20 cellular contexts compared by ENCODE assay signal in genomic region chr2:63696496-63696895, GRCh38.
"Had no signal": no experiment of that assay in that cellular context is flagged by ENCODE, and none has a peak within 500 bp of the region (broad histone marks: within the 10 kb centered on the region; RNA-seq: fewer than 3 reads in every experiment).

No MANE protein-coding gene starts in this region.

- H3K9me3 Mint-ChIP-seq: activated CD4-positive, alpha-beta T cell treated with anti-CD3 and anti-CD28 coated beads, Interleukin-2, amount 10 ng/mL, durations not matched to agents 7 days and 5 days; activated naive CD4-positive, alpha-beta T cell treated with anti-CD3 and anti-CD28 coated beads, Interleukin-2, amount 50 U/mL, for 72 hours; activated T-cell treated with anti-CD3 and anti-CD28 coated beads, Interleukin-2, amount 50 U/mL, for 72 hours; naive thymus-derived CD8-positive, alpha-beta T cell had no signal

- H3K27me3 Mint-ChIP-seq: brain; naive thymus-derived CD8-positive, alpha-beta T cell; stimulated activated naive B cell treated with anti-CD40 and anti-IgM and Interleukin-4, amounts not matched to agents 10 μg/mL and 1 μg/mL and 100 μg/mL, for 72 hours had no signal

- ATAC-seq: activated naive CD4-positive, alpha-beta T cell treated with anti-CD3 and anti-CD28 coated beads, Interleukin-2, amount 50 U/mL, for 72 hours; activated T-cell treated with anti-CD3 and anti-CD28 coated beads, Interleukin-2, amount 50 U/mL, for 72 hours; foreskin keratinocyte; mucosa of descending colon; naive thymus-derived CD8-positive, alpha-beta T cell; pancreas; stimulated activated naive B cell treated with anti-CD40 and anti-IgM and Interleukin-4, amounts not matched to agents 10 μg/mL and 1 μg/mL and 100 μg/mL, for 72 hours had no signal

- H3K27ac Mint-ChIP-seq: activated CD4-positive, alpha-beta T cell treated with anti-CD3 and anti-CD28 coated beads, Interleukin-2, amount 10 ng/mL, durations not matched to agents 7 days and 5 days; activated naive CD4-positive, alpha-beta T cell treated with anti-CD3 and anti-CD28 coated beads, Interleukin-2, amount 50 U/mL, for 72 hours; activated T-cell treated with anti-CD3 and anti-CD28 coated beads, Interleukin-2, amount 50 U/mL, for 72 hours; brain; stimulated activated naive B cell treated with anti-CD40 and anti-IgM and Interleukin-4, amounts not matched to agents 10 μg/mL and 1 μg/mL and 100 μg/mL, for 72 hours had no signal

- H3K4me3 Mint-ChIP-seq: activated CD4-positive, alpha-beta T cell treated with anti-CD3 and anti-CD28 coated beads, Interleukin-2, amount 10 ng/mL, durations not matched to agents 7 days and 5 days; activated T-cell treated with anti-CD3 and anti-CD28 coated beads, Interleukin-2, amount 50 U/mL, for 72 hours; brain; naive thymus-derived CD8-positive, alpha-beta T cell; stimulated activated naive B cell treated with anti-CD40 and anti-IgM and Interleukin-4, amounts not matched to agents 10 μg/mL and 1 μg/mL and 100 μg/mL, for 72 hours had no signal

- FAIRE-seq: endothelial cell of umbilical vein, pancreas had no signal

- H3K4me1 Mint-ChIP-seq: stimulated activated naive B cell treated with anti-CD40 and anti-IgM and Interleukin-4, amounts not matched to agents 10 μg/mL and 1 μg/mL and 100 μg/mL, for 72 hours had no signal

- H3K36me3 ChIP-seq: pancreas, transverse colon had no signal

- H3K27me3 ChIP-seq: foreskin keratinocyte, pancreas, transverse colon had no signal

- DNase-seq: activated CD4-positive, alpha-beta T cell treated with anti-CD3 and anti-CD28 coated beads, Interleukin-2, amount 10 ng/mL, durations not matched to agents 7 days and 5 days; activated CD4-positive, CD25-positive, alpha-beta regulatory T cell; activated CD8-positive, alpha-beta memory T cell treated with anti-CD3 and anti-CD28 coated beads, Interleukin-2, amount 50 U/mL, for 48 hours; activated gamma-delta T cell; activated T-cell treated with anti-CD3 and anti-CD28 coated beads, Interleukin-2, amount 50 U/mL, for 72 hours; amniotic stem cell; cerebellar nuclear complex; effector CD8-positive, alpha-beta T cell; head of caudate nucleus; mucosa of descending colon; naive thymus-derived CD8-positive, alpha-beta T cell; pancreas; stimulated activated CD4-positive, alpha-beta T cell treated with anti-CD3 and anti-CD28 coated beads, Interleukin-2, amount 100 ng/mL, for 48 hours; stimulated activated naive B cell treated with anti-CD40 and anti-IgM and Interleukin-4, amounts not matched to agents 10 μg/mL and 1 μg/mL and 100 μg/mL, for 72 hours; substantia nigra; transverse colon had no signal

- H3K27ac ChIP-seq: foreskin keratinocyte, pancreas, transverse colon had no signal

- H3K4me3 ChIP-seq: mucosa of descending colon, pancreas, transverse colon had no signal

- H3K4me1 ChIP-seq: pancreas had no signal

- H3K36me3 Mint-ChIP-seq: activated naive CD4-positive, alpha-beta T cell treated with anti-CD3 and anti-CD28 coated beads, Interleukin-2, amount 50 U/mL, for 72 hours; brain; naive thymus-derived CD8-positive, alpha-beta T cell; stimulated activated naive B cell treated with anti-CD40 and anti-IgM and Interleukin-4, amounts not matched to agents 10 μg/mL and 1 μg/mL and 100 μg/mL, for 72 hours had no signal

- H3K9me3 ChIP-seq: mucosa of descending colon, pancreas, transverse colon had no signal
